15 cellular contexts compared by ENCODE assay signal in the genomic region with DNA sequence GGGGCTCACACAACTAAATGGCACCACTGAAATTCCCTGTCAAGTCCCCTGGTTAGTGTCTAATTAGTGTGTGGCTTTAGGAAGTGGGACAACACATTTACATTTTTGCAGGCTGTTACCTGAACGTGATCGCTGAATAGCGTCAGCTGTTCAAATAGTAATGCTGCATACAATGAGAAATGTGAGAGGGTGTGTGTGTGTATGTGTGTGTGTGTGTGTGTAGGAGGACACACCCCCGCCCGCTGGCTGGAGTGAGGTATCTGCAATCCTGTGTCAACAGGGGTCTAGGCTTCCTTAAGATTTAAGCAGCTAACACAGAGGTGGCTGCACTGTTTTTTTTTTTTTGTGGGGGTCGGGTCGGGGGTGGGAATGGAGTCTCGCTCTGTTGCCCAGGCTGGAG. TPM values are rescaled to one million over a fixed set of nuclear protein-coding genes. Genes with fewer than 3 reads are reported as not detected.
DNase-seq lines count a peak whose midpoint lies in the region; ATAC-seq and TF ChIP-seq lines count a peak whose summit lies in the region.
"Had no signal": no experiment of that assay in that cellular context is flagged by ENCODE, and none has a peak within 500 bp of the region (broad histone marks: within the 10 kb centered on the region; RNA-seq: fewer than 3 reads in every experiment).

No MANE protein-coding gene starts in this region.

- H3K36me3 Mint-ChIP-seq in endothelial cell (ENCODE audit: low read depth, unreplicated experiment): no peaks in the 10 kb centered on the region
- H3K36me3 Mint-ChIP-seq: stimulated activated memory B cell treated with anti-CD40 and anti-IgM and Interleukin-4, amounts not matched to agents 10 μg/mL and 1 μg/mL and 100 μg/mL, for 72 hours had no signal

- peaks cover 15% of the 10 kb centered on the region for H3K27me3 Mint-ChIP-seq in endothelial cell (ENCODE audit: unreplicated experiment)
- H3K27me3 Mint-ChIP-seq: stimulated activated memory B cell treated with anti-CD40 and anti-IgM and Interleukin-4, amounts not matched to agents 10 μg/mL and 1 μg/mL and 100 μg/mL, for 72 hours had no signal

- H3K27ac Mint-ChIP-seq in endothelial cell (ENCODE audit: unreplicated experiment): peak overlapping the region; percentile 26
- H3K27ac Mint-ChIP-seq: activated CD8-positive, alpha-beta T cell treated with anti-CD3 and anti-CD28 coated beads, Interleukin-2, amount 10 ng/mL, durations not matched to agents 7 days and 5 days; stimulated activated memory B cell treated with anti-CD40 and anti-IgM and Interleukin-4, amounts not matched to agents 10 μg/mL and 1 μg/mL and 100 μg/mL, for 72 hours had no signal

- no peak overlapping the region for H3K4me3 Mint-ChIP-seq in endothelial cell (ENCODE audit: unreplicated experiment)
- H3K4me3 Mint-ChIP-seq: activated CD8-positive, alpha-beta T cell treated with anti-CD3 and anti-CD28 coated beads, Interleukin-2, amount 10 ng/mL, durations not matched to agents 7 days and 5 days; stimulated activated memory B cell treated with anti-CD40 and anti-IgM and Interleukin-4, amounts not matched to agents 10 μg/mL and 1 μg/mL and 100 μg/mL, for 72 hours had no signal

- H3K4me1 Mint-ChIP-seq in endothelial cell (ENCODE audit: unreplicated experiment): peaks cover 33% of the 10 kb centered on the region

- no peaks in the 10 kb centered on the region for H3K9me3 Mint-ChIP-seq in endothelial cell (ENCODE audit: unreplicated experiment)
- H3K9me3 Mint-ChIP-seq: stimulated activated memory B cell treated with anti-CD40 and anti-IgM and Interleukin-4, amounts not matched to agents 10 μg/mL and 1 μg/mL and 100 μg/mL, for 72 hours had no signal

- no peak for TF ChIP-seq CTCF in endothelial cell (IDR thresholded peaks at IDR 0.05; ENCODE audit: unreplicated experiment)

- peak; percentile 7 for DNase-seq in NCI-H187 treated with DMSO at 0.1 percent for 48 hours (lab: John Stamatoyannopoulos, UW)
- no peak for DNase-seq in NCI-H187 (lab: John Stamatoyannopoulos, UW)
- peak; percentile 62 for DNase-seq in NCI-H510A treated with DMSO at 0.1 percent for 48 hours (lab: John Stamatoyannopoulos, UW)
- DNase-seq in endothelial cell (ENCODE audit: low spot score): no peak
- DNase-seq: activated CD8-positive, alpha-beta T cell treated with anti-CD3 and anti-CD28 coated beads, Interleukin-2, amount 10 ng/mL, durations not matched to agents 7 days and 5 days; adrenal gland; IMR-90; islet precursor cell; midbrain had no signal

- ATAC-seq in HG03139 (IDR thresholded peaks at IDR 0.05; ENCODE audit: unreplicated experiment) (no peak), GM21360 (IDR thresholded peaks at IDR 0.05; ENCODE audit: unreplicated experiment) (no peak), GM21717 (IDR thresholded peaks at IDR 0.05; ENCODE audit: unreplicated experiment) (no peak), GM21526 (IDR thresholded peaks at IDR 0.05; ENCODE audit: low FRiP score, unreplicated experiment) (no peak)
- ATAC-seq: activated CD8-positive, alpha-beta T cell treated with anti-CD3 and anti-CD28 coated beads, Interleukin-2, amount 10 ng/mL, durations not matched to agents 7 days and 5 days; SK-N-SH treated with all-trans-retinoic acid at 6 μM for 48 hours; stimulated activated memory B cell treated with anti-CD40 and anti-IgM and Interleukin-4, amounts not matched to agents 10 μg/mL and 1 μg/mL and 100 μg/mL, for 72 hours had no signal

RNA-seq across cellular contexts. Expression of a gene that starts 4.8 kb away (rescaled TPM):
- 4.8 TPM for total RNA-seq in endothelial cell (ENCODE audit: unreplicated experiment)
- total RNA-seq: activated CD8-positive, alpha-beta T cell treated with anti-CD3 and anti-CD28 coated beads, Interleukin-2, amount 10 ng/mL, durations not matched to agents 7 days and 5 days; IMR-90 had no signal

Comparison
In these comparisons a context has a peak if more than half of its experiments do, and no peak if none do; other contexts are left out.
1. DNase-seq: peak in NCI-H187 treated with DMSO at 0.1 percent for 48 hours (single experiment) and NCI-H510A treated with DMSO at 0.1 percent for 48 hours (single experiment); none in NCI-H187 (0 of 2) and endothelial cell (single experiment).